8 cellular contexts compared by ENCODE assay signal in the genomic region with DNA sequence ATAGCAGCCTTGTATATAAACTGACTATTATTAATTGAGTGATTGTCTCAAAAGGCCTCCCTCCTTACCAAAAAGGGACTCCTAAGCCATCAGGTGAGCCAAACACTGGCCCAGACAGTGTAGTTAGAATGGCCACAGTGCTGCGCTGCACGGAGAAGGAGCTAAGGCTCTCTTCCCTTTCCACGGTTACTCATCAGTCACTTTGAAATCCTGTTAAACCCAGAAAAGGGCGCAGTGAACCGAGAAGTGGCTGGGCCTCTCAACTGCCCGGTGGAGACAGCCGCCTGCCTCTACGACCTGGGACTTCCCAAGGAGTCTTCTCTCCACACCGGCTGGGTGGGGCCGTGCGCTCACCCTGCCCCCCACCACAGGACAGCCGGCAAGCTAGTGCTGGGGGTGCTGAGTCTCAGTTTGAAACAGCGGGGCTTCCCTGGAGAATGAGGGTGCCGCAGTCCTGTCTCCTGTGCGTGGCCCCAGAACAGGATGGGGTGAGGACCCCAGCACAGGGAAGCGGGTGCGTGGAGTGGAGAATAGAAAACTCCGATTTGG. TPM values are rescaled to one million over a fixed set of nuclear protein-coding genes. Genes with fewer than 3 reads are reported as not detected.
DNase-seq lines count a peak whose midpoint lies in the region; ATAC-seq and TF ChIP-seq lines count a peak whose summit lies in the region.

No MANE protein-coding gene starts in this region.

- H3K9me3 Mint-ChIP-seq in natural killer cell treated with Interleukin-12 subunit alpha and Interleukin-12 subunit beta and Interleukin-15 and Interleukin-18, amount 100 ng/mL, for 72 hours, result no peaks in the 10 kb centered on the region

- H3K27me3 Mint-ChIP-seq in natural killer cell treated with Interleukin-12 subunit alpha and Interleukin-12 subunit beta and Interleukin-15 and Interleukin-18, amount 100 ng/mL, for 72 hours, result no peaks in the 10 kb centered on the region

- H3K27ac ChIP-seq in Karpas-422 (ENCODE audit: low read length) (peak overlapping the region; percentile 94), esophagus muscularis mucosa (replicated peaks in 1 of 4) (peak overlapping the region; percentile 95 to 100 (median 98))

- TF ChIP-seq CTCF in BJ (IDR thresholded peaks at IDR 0.05; ENCODE audit: insufficient read depth, low read depth, low read length) (0 out of 2 replicates have a peak, but pooled peaks have one; percentile 11), esophagus muscularis mucosa (IDR thresholded peaks at IDR 0.05) (no peak)

- CTCF ChIA-PET in BJ (lab: Yijun Ruan, JAX), result interaction anchor here (3.6 kb wide), 1 partner anchor 83 kb away, joined by 23 read pairs; no protein-coding TSS in a partner anchor

- H3K4me3 Mint-ChIP-seq in natural killer cell treated with Interleukin-12 subunit alpha and Interleukin-12 subunit beta and Interleukin-15 and Interleukin-18, amount 100 ng/mL, for 72 hours, result peak overlapping the region; percentile 89

- WGBS in esophagus muscularis mucosa, result 6% methylated on average over 8 of the region's 18 CpGs

- H3K36me3 Mint-ChIP-seq in natural killer cell treated with Interleukin-12 subunit alpha and Interleukin-12 subunit beta and Interleukin-15 and Interleukin-18, amount 100 ng/mL, for 72 hours, result peaks cover 16% of the 10 kb centered on the region

- no peaks in the 10 kb centered on the region for H3K9me2 ChIP-seq in Karpas-422 (replicated peaks; ENCODE audit: insufficient read depth, low read length)

- POLR2A ChIA-PET in BJ (lab: Charles Lee), result interaction anchor here (0.6 to 0.8 kb wide), 3 partner anchors 9 to 95 kb away, joined by 3 to 4 read pairs (median 3); partner anchors contain the start of gene TXN2

- no peaks in the 10 kb centered on the region for H3K9me3 ChIP-seq in Karpas-422 (ENCODE audit: low read length)
- H3K9me3 ChIP-seq in esophagus muscularis mucosa, result no peaks in the 10 kb centered on the region

- H3K27me3 ChIP-seq in BJ (ENCODE audit: control insufficient read depth, insufficient read depth, low read length) (no peaks in the 10 kb centered on the region), Karpas-422 (ENCODE audit: low read length) (no peaks in the 10 kb centered on the region), esophagus muscularis mucosa (no peaks in the 10 kb centered on the region)

- peak overlapping the region; percentile 93 to 94 for H3K27ac Mint-ChIP-seq in natural killer cell treated with Interleukin-12 subunit alpha and Interleukin-12 subunit beta and Interleukin-15 and Interleukin-18, amount 100 ng/mL, for 72 hours

- TF ChIP-seq POLR2A in esophagus muscularis mucosa (IDR thresholded peaks at IDR 0.05; ENCODE audit: low read depth), result peak; percentile 53

- H4K20me1 ChIP-seq in Karpas-422 (ENCODE audit: insufficient read depth, low read depth, low read length), result peaks cover 23% of the 10 kb centered on the region

- peak overlapping the region; percentile 87 for H3K4me2 ChIP-seq in Karpas-422 (ENCODE audit: low read depth, low read length, poor library complexity, severe bottlenecking)

- H3K36me3 ChIP-seq in BJ (ENCODE audit: control insufficient read depth, insufficient read depth, low read length), result peaks cover 3% of the 10 kb centered on the region; the same call in 1 of the 2 replicates
- H3K36me3 ChIP-seq in Karpas-422 (ENCODE audit: insufficient read depth, low read length), result no peaks in the 10 kb centered on the region; the same call in 1 of the 2 replicates
- peaks cover 0 to 18% (median 5%) of the 10 kb centered on the region in 4 donors for H3K36me3 ChIP-seq in esophagus muscularis mucosa

- H3K79me2 ChIP-seq in Karpas-422 (ENCODE audit: low read length), result peaks cover 57% of the 10 kb centered on the region

- ATAC-seq in GM18909 (IDR thresholded peaks at IDR 0.05; ENCODE audit: poor library complexity, unreplicated experiment) (peak; percentile 31), GM19023 (IDR thresholded peaks at IDR 0.05; ENCODE audit: unreplicated experiment) (no peak), HG02852 (IDR thresholded peaks at IDR 0.05; ENCODE audit: unreplicated experiment) (no peak)
- ATAC-seq in natural killer cell treated with Interleukin-12 subunit alpha and Interleukin-12 subunit beta and Interleukin-15 and Interleukin-18, amount 100 ng/mL, for 72 hours, result peak; percentile 17 to 56

- no peak for TF ChIP-seq EP300 in esophagus muscularis mucosa (IDR thresholded peaks at IDR 0.05)

- peak overlapping the region; percentile 82 for H3K9ac ChIP-seq in Karpas-422 (ENCODE audit: low read length)

- peak overlapping the region; percentile 89 for H3K4me3 ChIP-seq in BJ (ENCODE audit: low read depth, low read length)
- peak overlapping the region; percentile 79 for H3K4me3 ChIP-seq in Karpas-422 (ENCODE audit: low read length)
- peak overlapping the region; percentile 73 to 94 (median 84) for H3K4me3 ChIP-seq in esophagus muscularis mucosa

- H3K4me1 Mint-ChIP-seq in natural killer cell treated with Interleukin-12 subunit alpha and Interleukin-12 subunit beta and Interleukin-15 and Interleukin-18, amount 100 ng/mL, for 72 hours (ENCODE audit: low read depth in 2 of 2), result peaks cover 38 to 42% of the 10 kb centered on the region in 2 donors

- H2AFZ ChIP-seq in Karpas-422 (ENCODE audit: low read length), result no peak overlapping the region

- intact Hi-C loops in esophagus muscularis mucosa (cut with DNase I), result loop anchor here (2.0 to 5.0 kb wide), 2 partner anchors 56 to 81 kb away; no protein-coding TSS in a partner anchor

- DNase-seq in BJ (ENCODE audit: low read depth) (no peak), Karpas-422 (peak; percentile 64), esophagus muscularis mucosa (ENCODE audit: extremely low spot score) (no peak)
- DNase-seq in activated CD4-positive, alpha-beta T cell treated with anti-CD3 and anti-CD28 coated beads, Interleukin-2, amount 50 U/mL, for 48 hours, result peak; percentile 67 to 75
- DNase-seq in natural killer cell treated with Interleukin-12 subunit alpha and Interleukin-12 subunit beta and Interleukin-15 and Interleukin-18, amount 100 ng/mL, for 72 hours (ENCODE audit: low spot score), result peak; percentile 88

- H3K4me1 ChIP-seq in Karpas-422 (ENCODE audit: low read length) (peaks cover 43% of the 10 kb centered on the region), esophagus muscularis mucosa (peaks cover 31 to 61% (median 52%) of the 10 kb centered on the region in 4 donors)

RNA-seq across cellular contexts. Expression of gene MYH9, which starts 1.3 kb away (rescaled TPM):
- polyA plus RNA-seq in BJ (2011; rRNA removed), result 262 and 340 TPM in 2 replicates
- 504 and 810 TPM in 2 replicates for polyA minus RNA-seq in BJ (2011; rRNA and poly(A)+ RNA removed)
- 57.5 and 95.1 TPM in 2 replicates for total RNA-seq in Karpas-422 (2014; rRNA removed; shearing (Covaris generic); ENCODE audit: low replicate concordance)
- 100 to 1,000 TPM; 241 to 387 (median 358) TPM for total RNA-seq in esophagus muscularis mucosa
- total RNA-seq in natural killer cell treated with Interleukin-12 subunit alpha and Interleukin-12 subunit beta and Interleukin-15 and Interleukin-18, amount 100 ng/mL, for 72 hours, result 100 to 1,000 TPM; 623 to 642 TPM

Comparison
In these comparisons a context has a peak if more than half of its experiments do, and no peak if none do; other contexts are left out.
1. DNase-seq: peak in Karpas-422 (single experiment), activated CD4-positive, alpha-beta T cell treated with anti-CD3 and anti-CD28 coated beads, Interleukin-2, amount 50 U/mL, for 48 hours (2 of 2) and natural killer cell treated with Interleukin-12 subunit alpha and Interleukin-12 subunit beta and Interleukin-15 and Interleukin-18, amount 100 ng/mL, for 72 hours (single experiment); none in BJ (single experiment) and esophagus muscularis mucosa (single experiment).
2. ATAC-seq: peak in GM18909 (single experiment) and natural killer cell treated with Interleukin-12 subunit alpha and Interleukin-12 subunit beta and Interleukin-15 and Interleukin-18, amount 100 ng/mL, for 72 hours (2 of 2); none in GM19023 (single experiment) and HG02852 (single experiment).
3. Peak in every context shown above with its lines, with median percentiles within 50 percentile points of each other: H3K4me3 ChIP-seq.